ENCODE assay signal across 8 cellular contexts in the genomic region with DNA sequence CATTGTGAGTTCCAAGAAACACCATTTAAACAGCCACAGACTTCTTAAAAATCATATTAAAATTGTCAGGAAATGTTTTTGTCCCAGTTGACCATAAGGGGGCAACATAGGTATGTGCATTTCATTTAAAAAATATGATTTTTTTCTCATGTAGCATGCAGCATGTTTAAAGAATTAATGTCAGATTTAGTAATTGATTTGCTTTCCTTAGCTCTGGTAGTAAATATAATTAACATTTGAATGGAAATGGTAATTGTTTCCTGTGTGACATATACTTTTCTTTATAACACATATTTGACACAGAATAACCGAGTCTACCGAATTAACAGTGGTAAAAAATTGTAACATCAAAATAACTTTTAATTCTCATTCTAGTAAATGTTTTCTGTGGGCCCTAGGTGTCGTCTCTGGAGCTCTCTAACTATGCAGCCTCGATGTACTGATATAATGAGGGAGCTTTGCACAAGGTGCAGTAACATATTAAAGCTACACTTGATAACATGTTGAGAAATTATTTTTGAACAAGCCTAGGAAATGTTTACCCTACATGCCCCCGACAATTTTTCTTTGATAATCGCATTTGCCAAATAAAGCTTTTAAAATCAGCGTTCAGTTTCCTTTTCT. TPM values are rescaled to one million over a fixed set of nuclear protein-coding genes. Genes with fewer than 3 reads are reported as not detected.
DNase-seq lines count a peak whose midpoint lies in the region; ATAC-seq and TF ChIP-seq lines count a peak whose summit lies in the region.

No MANE protein-coding gene starts in this region.

- H3K9me3 ChIP-seq in gastrocnemius medialis: no peaks in the 10 kb centered on the region

- H3K27ac ChIP-seq in gastrocnemius medialis: peak overlapping the region in 3 of 4 donors; percentile 43 to 45 (median 44)

- TF ChIP-seq CTCF in fibroblast of mammary gland (conservative IDR thresholded peaks at IDR 0.05; ENCODE audit: control insufficient read depth, insufficient read depth, low read depth, low read length) (peak; percentile 62), gastrocnemius medialis (IDR thresholded peaks at IDR 0.05 in 4 of 5, conservative IDR thresholded peaks at IDR 0.05 in 1 of 5) (peak; percentile 32 to 45 (median 38)), lower leg skin (IDR thresholded peaks at IDR 0.05) (no peak)

- DNase-seq in NCI-H2081 (lab: John Stamatoyannopoulos, UW) (peak; percentile 3 to 28), NCI-H2081 treated with DMSO at 0.1 percent for 48 hours (lab: John Stamatoyannopoulos, UW) (no peak), OCI-M1 (lab: John Stamatoyannopoulos, UW) (peak; percentile 82), fibroblast of mammary gland (ENCODE audit: low read depth) (peak; percentile 49), gastrocnemius medialis (no peak), putamen (ENCODE audit: low spot score) (no peak), lower leg skin (ENCODE audit: low spot score in 2 of 2) (no peak), mesenteric fat pad (ENCODE audit: low spot score) (no peak)

- H3K4me3 ChIP-seq in fibroblast of mammary gland (ENCODE audit: control insufficient read depth, low read depth, low read length) (no peak overlapping the region), gastrocnemius medialis (no peak overlapping the region), lower leg skin (ENCODE audit: low read depth, poor library complexity, severe bottlenecking) (no peak overlapping the region)

- H3K27me3 ChIP-seq in gastrocnemius medialis: no peaks in the 10 kb centered on the region

- no peak for ATAC-seq in gastrocnemius medialis

- in situ Hi-C loops in gastrocnemius medialis (cut with MboI; ENCODE audit: low sequenced_read_pairs in 4 of 4): loop anchor here (5.0 to 25.0 kb wide), 3 partner anchors 411 to 723 kb away; no protein-coding TSS in a partner anchor

- 39 to 53% methylated on average over 7 of the region's 7 CpGs for WGBS in lower leg skin, 2 donors

- peaks cover 14 to 29% of the 10 kb centered on the region in 2 donors for H3K4me1 ChIP-seq in gastrocnemius medialis

- TF ChIP-seq POLR2A in gastrocnemius medialis (IDR thresholded peaks at IDR 0.05): no peak
- TF ChIP-seq POLR2A in lower leg skin (IDR thresholded peaks at IDR 0.05): no peak

- intact Hi-C loops in gastrocnemius medialis (cut with DNase I; ENCODE audit: low total_unique reads): loop anchor here (5.0 to 10.0 kb wide), 3 partner anchors 33 to 723 kb away; a partner anchor contains a TSS
- intact Hi-C loops in lower leg skin (cut with DNase I; ENCODE audit: low total_unique reads): loop anchor here (2.0 to 5.0 kb wide), 2 partner anchors 413 to 1417 kb away; no protein-coding TSS in a partner anchor

- peaks cover 0 to 10% of the 10 kb centered on the region in 2 donors for H3K36me3 ChIP-seq in gastrocnemius medialis

RNA-seq across cellular contexts. Expression of a gene that starts 34.9 kb away (rescaled TPM):
- total RNA-seq in gastrocnemius medialis (10 to 100 TPM; 31.5 to 52.0 (median 44.5) TPM), lower leg skin (1 to 10 TPM; 2.0 to 5.6 (median 2.7) TPM), mesenteric fat pad (11.0 TPM)

RNA-seq across cellular contexts. Expression of a gene that starts 35.4 kb away (rescaled TPM):
- 10 to 100 TPM in 3 of 4 donors, 1 to 10 TPM in 1; 9.2 to 25.9 (median 20.6) TPM for total RNA-seq in gastrocnemius medialis
- 100 to 1,000 TPM; 155 to 440 (median 310) TPM for total RNA-seq in lower leg skin
- 133 TPM for total RNA-seq in mesenteric fat pad

Comparison
In these comparisons a context has a peak if more than half of its experiments do, and no peak if none do; other contexts are left out.
1. DNase-seq: peak in NCI-H2081 (2 of 2), OCI-M1 (single experiment) and fibroblast of mammary gland (single experiment); none in NCI-H2081 treated with DMSO at 0.1 percent for 48 hours (single experiment), gastrocnemius medialis (0 of 2), putamen (single experiment), lower leg skin (0 of 2) and mesenteric fat pad (single experiment).
2. CTCF ChIP-seq: peak in fibroblast of mammary gland (single experiment) and gastrocnemius medialis (5 of 5); none in lower leg skin (0 of 3).